1 cellular context compared by ENCODE assay signal in genomic region chr1:67052741-67053534, GRCh38.
TF ChIP-seq lines count a peak whose summit lies in the region.

No MANE protein-coding gene starts in this region.

TF ChIP-seq in K562, 482 proteins besides CTCF, POLR2A, EP300 and RAD21 (continued from another document):
- TF ChIP-seq, protein P1, sequence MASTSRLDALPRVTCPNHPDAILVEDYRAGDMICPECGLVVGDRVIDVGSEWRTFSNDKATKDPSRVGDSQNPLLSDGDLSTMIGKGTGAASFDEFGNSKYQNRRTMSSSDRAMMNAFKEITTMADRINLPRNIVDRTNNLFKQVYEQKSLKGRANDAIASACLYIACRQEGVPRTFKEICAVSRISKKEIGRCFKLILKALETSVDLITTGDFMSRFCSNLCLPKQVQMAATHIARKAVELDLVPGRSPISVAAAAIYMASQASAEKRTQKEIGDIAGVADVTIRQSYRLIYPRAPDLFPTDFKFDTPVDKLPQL (IDR thresholded peaks at IDR 0.05; ENCODE audit: extremely low read depth, insufficient read length), result no peak
- TF ChIP-seq CEBPG (CRISPR knock-in tag; IDR thresholded peaks at IDR 0.05) (no peak), CEBPG (tag; conservative IDR thresholded peaks at IDR 0.05 in 1 of 2, IDR thresholded peaks at IDR 0.05 in 1 of 2) (0 out of 4 replicates have a peak, but pooled peaks of 1 of the 2 experiments have one; percentile 11), PPARD (CRISPR knock-in tag; IDR thresholded peaks at IDR 0.05) (no peak), UBTF (IDR thresholded peaks at IDR 0.05; ENCODE audit: borderline replicate concordance in 1 of 2, low read depth in 2 of 2, low read length in 2 of 2) (0 out of 4 replicates have a peak, but pooled peaks of 1 of the 2 experiments have one; percentile 46), TEAD4 (IDR thresholded peaks at IDR 0.05; ENCODE audit: low read length) (peak; percentile 20; the same call in 1 of the 2 replicates), TEAD4 (CRISPR knock-in tag; IDR thresholded peaks at IDR 0.05; ENCODE audit: borderline replicate concordance) (no peak), KDM5B (IDR thresholded peaks at IDR 0.05; ENCODE audit: insufficient replicate concordance, low read depth, low read length) (peak; percentile 7), ZNF197 (CRISPR knock-in tag; IDR thresholded peaks at IDR 0.05; ENCODE audit: low read depth) (0 out of 2 replicates have a peak, but pooled peaks have one; percentile 55), HMGN3 (IDR thresholded peaks at IDR 0.05; ENCODE audit: borderline replicate concordance, extremely low read depth, insufficient read length, low read depth, low read length) (peak; percentile 5), NR3C1 (CRISPR knock-in tag; IDR thresholded peaks at IDR 0.05) (no peak), MAZ (CRISPR knock-in tag; conservative IDR thresholded peaks at IDR 0.05 in 1 of 2, IDR thresholded peaks at IDR 0.05 in 1 of 2) (0 out of 4 replicates have a peak, but pooled peaks of 1 of the 2 experiments have one; percentile 10), NR2C2 (CRISPR knock-in tag; IDR thresholded peaks at IDR 0.05) (0 out of 2 replicates have a peak, but pooled peaks have one; percentile 41), NR2C2 (tag; IDR thresholded peaks at IDR 0.05) (no peak), HDAC2 (IDR thresholded peaks at IDR 0.05) (0 out of 2 replicates have a peak, but pooled peaks have one; percentile 49), ZBTB1 (CRISPR knock-in tag; IDR thresholded peaks at IDR 0.05; ENCODE audit: borderline replicate concordance, low read depth) (0 out of 2 replicates have a peak, but pooled peaks have one; percentile 23), SRF (CRISPR knock-in tag; IDR thresholded peaks at IDR 0.05) (peak in 1 of 2 experiments; percentile 33; a peak in 1 of 4 replicates), FOXK2 (conservative IDR thresholded peaks at IDR 0.05 in 1 of 2, IDR thresholded peaks at IDR 0.05 in 1 of 2; ENCODE audit: low read depth in 2 of 2) (peak; percentile 52 to 72; a peak in 3 of 4 replicates), ZNF311 (CRISPR knock-in tag; IDR thresholded peaks at IDR 0.05) (no peak), ZBTB7A (IDR thresholded peaks at IDR 0.05; ENCODE audit: borderline replicate concordance, control insufficient read depth, low read depth, low read length) (peak; percentile 12; the same call in 1 of the 2 replicates), KDM2B (CRISPR knock-in tag; IDR thresholded peaks at IDR 0.05) (no peak), SMARCA4 (IDR thresholded peaks at IDR 0.05) (0 out of 2 replicates have a peak, but pooled peaks have one; percentile 46), PHB2 (IDR thresholded peaks at IDR 0.05; ENCODE audit: low read depth) (no peak), ZEB2 (IDR thresholded peaks at IDR 0.05) (peak; percentile 58; the same call in 1 of the 2 replicates), MEF2D (tag; conservative IDR thresholded peaks at IDR 0.05; ENCODE audit: low read depth) (no peak), SFPQ (IDR thresholded peaks at IDR 0.05; ENCODE audit: low read depth, low read length) (no peak), ZNF77 (CRISPR knock-in tag; IDR thresholded peaks at IDR 0.05) (no peak), SMAD4 (CRISPR knock-in tag; conservative IDR thresholded peaks at IDR 0.05) (0 out of 2 replicates have a peak, but pooled peaks have one; percentile 1), FOXA3 (CRISPR knock-in tag; conservative IDR thresholded peaks at IDR 0.05 in 1 of 2, IDR thresholded peaks at IDR 0.05 in 1 of 2) (0 out of 4 replicates have a peak, but pooled peaks of 1 of the 2 experiments have one; percentile 25)
- TF ChIP-seq, protein P2, sequence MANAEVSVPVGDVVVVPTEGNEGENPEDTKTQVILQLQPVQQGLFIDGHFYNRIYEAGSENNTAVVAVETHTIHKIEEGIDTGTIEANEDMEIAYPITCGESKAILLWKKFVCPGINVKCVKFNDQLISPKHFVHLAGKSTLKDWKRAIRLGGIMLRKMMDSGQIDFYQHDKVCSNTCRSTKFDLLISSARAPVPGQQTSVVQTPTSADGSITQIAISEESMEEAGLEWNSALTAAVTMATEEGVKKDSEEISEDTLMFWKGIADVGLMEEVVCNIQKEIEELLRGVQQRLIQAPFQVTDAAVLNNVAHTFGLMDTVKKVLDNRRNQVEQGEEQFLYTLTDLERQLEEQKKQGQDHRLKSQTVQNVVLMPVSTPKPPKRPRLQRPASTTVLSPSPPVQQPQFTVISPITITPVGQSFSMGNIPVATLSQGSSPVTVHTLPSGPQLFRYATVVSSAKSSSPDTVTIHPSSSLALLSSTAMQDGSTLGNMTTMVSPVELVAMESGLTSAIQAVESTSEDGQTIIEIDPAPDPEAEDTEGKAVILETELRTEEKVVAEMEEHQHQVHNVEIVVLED (CRISPR knock-in tag; IDR thresholded peaks at IDR 0.05), result no peak
- TF ChIP-seq, protein P3, sequence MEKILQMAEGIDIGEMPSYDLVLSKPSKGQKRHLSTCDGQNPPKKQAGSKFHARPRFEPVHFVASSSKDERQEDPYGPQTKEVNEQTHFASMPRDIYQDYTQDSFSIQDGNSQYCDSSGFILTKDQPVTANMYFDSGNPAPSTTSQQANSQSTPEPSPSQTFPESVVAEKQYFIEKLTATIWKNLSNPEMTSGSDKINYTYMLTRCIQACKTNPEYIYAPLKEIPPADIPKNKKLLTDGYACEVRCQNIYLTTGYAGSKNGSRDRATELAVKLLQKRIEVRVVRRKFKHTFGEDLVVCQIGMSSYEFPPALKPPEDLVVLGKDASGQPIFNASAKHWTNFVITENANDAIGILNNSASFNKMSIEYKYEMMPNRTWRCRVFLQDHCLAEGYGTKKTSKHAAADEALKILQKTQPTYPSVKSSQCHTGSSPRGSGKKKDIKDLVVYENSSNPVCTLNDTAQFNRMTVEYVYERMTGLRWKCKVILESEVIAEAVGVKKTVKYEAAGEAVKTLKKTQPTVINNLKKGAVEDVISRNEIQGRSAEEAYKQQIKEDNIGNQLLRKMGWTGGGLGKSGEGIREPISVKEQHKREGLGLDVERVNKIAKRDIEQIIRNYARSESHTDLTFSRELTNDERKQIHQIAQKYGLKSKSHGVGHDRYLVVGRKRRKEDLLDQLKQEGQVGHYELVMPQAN (IDR thresholded peaks at IDR 0.05; ENCODE audit: borderline replicate concordance), result peak; percentile 19; the same call in 1 of the 2 replicates
